In genomic region chr5:1537166-1538154, GRCh38 we compare ENCODE assay signal across 9 cellular contexts. TPM values are rescaled to one million over a fixed set of nuclear protein-coding genes. Genes with fewer than 3 reads are reported as not detected.
DNase-seq lines count a peak whose midpoint lies in the region; ATAC-seq and TF ChIP-seq lines count a peak whose summit lies in the region.
"Had no signal": no experiment of that assay in that cellular context is flagged by ENCODE, and none has a peak within 500 bp of the region (broad histone marks: within the 10 kb centered on the region; RNA-seq: fewer than 3 reads in every experiment).

No MANE protein-coding gene starts in this region.

- no peaks in the 10 kb centered on the region for H3K9me2 ChIP-seq in PC-9 (ENCODE audit: insufficient read depth)

- no peaks in the 10 kb centered on the region for H3K9me3 ChIP-seq in PC-9 (ENCODE audit: insufficient read depth, low read depth)
- H3K9me3 ChIP-seq in fibroblast of lung (ENCODE audit: control insufficient read depth, insufficient read depth, low read depth, low read length), result no peaks in the 10 kb centered on the region
- no peaks in the 10 kb centered on the region for H3K9me3 ChIP-seq in skeletal muscle satellite cell (replicated peaks; ENCODE audit: low read length)

- H3K4me2 ChIP-seq in PC-9 (peak overlapping the region; percentile 44), fibroblast of lung (ENCODE audit: extremely low read depth, insufficient read depth, low read length) (peak overlapping the region; percentile 94), skeletal muscle satellite cell (ENCODE audit: low read length) (peak overlapping the region; percentile 25)

- no TSS peak for BruUV-seq in PC-9 (replicated peaks; lab: Mats Ljungman, UMichigan)

- intact Hi-C loops in PC-9 (cut with micrococcal nuclease; ENCODE audit: unreplicated experiment), result no loop called here

- H3K27ac ChIP-seq in PC-9, result no peak overlapping the region
- H3K27ac ChIP-seq in fibroblast of lung (ENCODE audit: insufficient read depth, low read length), result no peak overlapping the region

- H3K4me3 ChIP-seq in PC-9 (no peak overlapping the region), fibroblast of lung (replicated peaks in 1 of 4; ENCODE audit: control extremely low read depth in 1 of 4, insufficient read depth in 1 of 4, low read depth in 3 of 4, low read length in 4 of 4) (peak overlapping the region in 3 of 4 experiments; percentile 21 to 49 (median 34)), skeletal muscle satellite cell (ENCODE audit: low read length) (no peak overlapping the region)

- no peaks in the 10 kb centered on the region for H3K36me3 ChIP-seq in PC-9 (ENCODE audit: low read depth)
- H3K36me3 ChIP-seq in fibroblast of lung (ENCODE audit: control insufficient read depth, insufficient read depth, low read length), result no peaks in the 10 kb centered on the region
- no peaks in the 10 kb centered on the region for H3K36me3 ChIP-seq in skeletal muscle satellite cell (ENCODE audit: insufficient read depth, low read length)

- no peak for ATAC-seq in HG03039 (IDR thresholded peaks at IDR 0.05; ENCODE audit: unreplicated experiment)

- H3K27me3 ChIP-seq in PC-9 (ENCODE audit: insufficient read depth, low read depth), result no peaks in the 10 kb centered on the region
- H3K27me3 ChIP-seq in fibroblast of lung (ENCODE audit: control insufficient read depth, insufficient read depth, low read length), result peaks cover 5% of the 10 kb centered on the region
- peaks cover 61% of the 10 kb centered on the region for H3K27me3 ChIP-seq in skeletal muscle satellite cell (ENCODE audit: control insufficient read depth, insufficient read depth, low read length)

- H3K4me1 ChIP-seq in PC-9 (replicated peaks; ENCODE audit: insufficient read depth) (no peaks in the 10 kb centered on the region), fibroblast of lung (ENCODE audit: control insufficient read depth, extremely low read depth, insufficient read depth, low read length) (peaks cover 4% of the 10 kb centered on the region), skeletal muscle satellite cell (ENCODE audit: control insufficient read depth, insufficient read depth, low read length) (no peaks in the 10 kb centered on the region)

- no peaks in the 10 kb centered on the region for H3K9me3 Mint-ChIP-seq in HFFc6

- CTCF ChIA-PET in PC-9 (lab: Charles Lee), result no interaction called here
- CTCF ChIA-PET in GM10248 (lab: Yijun Ruan, JAX), result interaction anchor here (0.6 to 2.8 kb wide), 8 partner anchors 10 to 57 kb away, joined by 3 to 15 read pairs (median 3); partner anchors contain the start of gene LPCAT1

- H3K9ac ChIP-seq in fibroblast of lung (ENCODE audit: insufficient read depth, low read length) (no peak overlapping the region), skeletal muscle satellite cell (ENCODE audit: low read depth, low read length) (no peak overlapping the region)

- DNase-seq in HFFc6 (no peak), PC-9 (no peak), fibroblast of lung (ENCODE audit: low read depth in 2 of 2) (no peak), NAMALWA (ENCODE audit: low spot score) (no peak), NCI-H510A (lab: John Stamatoyannopoulos, UW) (no peak), GM10248 (ENCODE audit: extremely low spot score) (no peak)
- DNase-seq: NCI-H2107 had no signal

- no peak overlapping the region for H3K27ac Mint-ChIP-seq in HFFc6

- POLR2A ChIA-PET in PC-9 (lab: Charles Lee; ENCODE audit: unreplicated experiment), result no interaction called here
- POLR2A ChIA-PET in GM10248 (lab: Yijun Ruan, JAX), result no interaction called here

- H2AFZ ChIP-seq in PC-9 (no peak overlapping the region), fibroblast of lung (ENCODE audit: low read length) (peak overlapping the region; percentile 80)

- H3K4me1 Mint-ChIP-seq in HFFc6 (ENCODE audit: low read depth), result peaks cover 24% of the 10 kb centered on the region

- H3F3A ChIP-seq in PC-9 (ENCODE audit: insufficient read depth, low read depth), result peaks cover 19% of the 10 kb centered on the region

- TF ChIP-seq CTCF in HFFc6 (IDR thresholded peaks at IDR 0.05) (no peak), PC-9 (conservative IDR thresholded peaks at IDR 0.05) (no peak), fibroblast of lung (conservative IDR thresholded peaks at IDR 0.05 in 1 of 2, IDR thresholded peaks at IDR 0.05 in 1 of 2; ENCODE audit: low read depth in 1 of 2, low read length in 2 of 2) (no peak), GM10248 (IDR thresholded peaks at IDR 0.05; ENCODE audit: control extremely low read depth, extremely low read depth, low read depth, missing control alignments) (no peak)

- H4K20me1 ChIP-seq in PC-9 (ENCODE audit: insufficient read depth) (no peaks in the 10 kb centered on the region), fibroblast of lung (ENCODE audit: control insufficient read depth, extremely low read depth, insufficient read depth, low read length) (no peaks in the 10 kb centered on the region)

- no peaks in the 10 kb centered on the region for H3K36me3 Mint-ChIP-seq in HFFc6 (ENCODE audit: low read depth)

- H3K79me2 ChIP-seq in PC-9 (ENCODE audit: low read depth) (no peaks in the 10 kb centered on the region), fibroblast of lung (ENCODE audit: control insufficient read depth, insufficient read depth, low read length) (no peaks in the 10 kb centered on the region)

- peak overlapping the region; percentile 81 for H3K4me3 Mint-ChIP-seq in HFFc6

- H3K27me3 Mint-ChIP-seq in HFFc6 (ENCODE audit: insufficient read depth), result peaks cover 13% of the 10 kb centered on the region

RNA-seq across cellular contexts. Expression of gene LPCAT1, which starts 13.7 kb away (rescaled TPM):
- total RNA-seq in HFFc6 (2021; fragmentation: NEBNext Ultra II Directional; extraction: Animal tissue kit (Norgen Biotek cat#: 25700)), result 10 to 100 TPM; 37.5 to 53.5 (median 44.1) TPM
- total RNA-seq in PC-9 (2021), result 90.6 and 96.1 TPM in 2 replicates
- total RNA-seq in fibroblast of lung, result 62.1 and 65.2 TPM in 2 replicates
- 50.8 and 90.7 TPM in 2 replicates for polyA plus RNA-seq in fibroblast of lung
- polyA plus RNA-seq in fibroblast of lung (2012), result 31.1 and 50.1 TPM in 2 replicates
- 15.9 and 36.0 TPM in 2 replicates for polyA minus RNA-seq in fibroblast of lung (ENCODE audit: low replicate concordance)
- total RNA-seq in skeletal muscle satellite cell (2012; rRNA removed), result 54.4 and 55.5 TPM in 2 replicates

Comparison
In these comparisons a context has a peak if more than half of its experiments do, and no peak if none do; other contexts are left out.
1. H3K4me2 ChIP-seq: peak in every context shown above with its lines; median percentile 94 in fibroblast of lung; 44 in PC-9; 25 in skeletal muscle satellite cell.
2. H3K4me3 ChIP-seq: peak in fibroblast of lung (3 of 4); none in PC-9 (single experiment) and skeletal muscle satellite cell (single experiment).